ENCODE assay signal across 17 cellular contexts in the genomic region with DNA sequence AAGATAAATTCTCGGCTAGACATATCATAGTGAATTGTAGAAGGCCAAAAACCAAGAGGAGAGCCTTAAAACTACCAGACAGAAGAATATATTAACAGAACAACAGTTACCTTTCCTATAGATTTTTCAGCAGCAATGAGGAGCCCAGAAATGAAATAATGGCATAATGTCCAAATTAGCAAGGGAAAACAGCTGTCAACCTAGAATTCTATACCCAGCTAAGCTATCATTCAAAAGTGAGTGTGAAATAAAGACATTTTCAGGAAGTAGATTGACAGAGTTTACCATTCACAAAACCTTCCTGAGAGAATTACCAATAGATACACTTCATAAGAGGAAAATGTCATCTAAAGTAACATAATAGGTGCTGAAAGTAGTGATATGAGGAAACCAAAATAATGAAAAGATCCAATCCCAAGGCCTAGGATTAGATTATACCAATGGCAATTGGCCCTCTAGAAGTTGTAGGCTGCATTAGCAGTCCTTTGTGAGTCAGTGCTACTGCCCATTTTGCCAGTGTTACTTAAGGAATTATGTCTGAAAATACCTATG. TPM values are rescaled to one million over a fixed set of nuclear protein-coding genes. Genes with fewer than 3 reads are reported as not detected.
DNase-seq lines count a peak whose midpoint lies in the region; ATAC-seq, FAIRE-seq and TF ChIP-seq lines count a peak whose summit lies in the region.
"Had no signal": no experiment of that assay in that cellular context is flagged by ENCODE, and none has a peak within 500 bp of the region (broad histone marks: within the 10 kb centered on the region; RNA-seq: fewer than 3 reads in every experiment).

No MANE protein-coding gene starts in this region.

- no peak for TF ChIP-seq EP300 in A549 (IDR thresholded peaks at IDR 0.05)

- intact Hi-C loops in gastrocnemius medialis (cut with DNase I; ENCODE audit: low total_unique reads) (no loop called here), vagina (cut with DNase I) (no loop called here)

- POLR2A ChIA-PET in A549 (lab: Yijun Ruan, JAX): no interaction called here
- POLR2A ChIA-PET in HEK293 (lab: Yijun Ruan, JAX): no interaction called here

- DNase-seq in A549 (ENCODE audit: low read depth in 1 of 2, low spot score in 1 of 2): no peak
- no peak for DNase-seq in gastrocnemius medialis
- no peak for DNase-seq in vagina (ENCODE audit: extremely low spot score in 2 of 2)
- DNase-seq: ACHN; BE2C; C1 segment of cervical spinal cord; CD4-positive, CD25-positive, alpha-beta regulatory T cell; CD8-positive, alpha-beta memory T cell; COR-L47; DMS79 treated with DMSO at 0.1 percent for 48 hours; GF-D8; GOT3; H7 had no signal

- H3K4me1 ChIP-seq in A549 (no peaks in the 10 kb centered on the region), HEK293 (ENCODE audit: control insufficient read depth, insufficient read depth, low read length) (no peaks in the 10 kb centered on the region), gastrocnemius medialis (peaks cover 17 to 36% of the 10 kb centered on the region in 2 donors), vagina (no peaks in the 10 kb centered on the region)
- H3K4me1 ChIP-seq: BE2C had no signal

- H3K4me3 ChIP-seq in A549: no peak overlapping the region
- no peak overlapping the region for H3K4me3 ChIP-seq in HEK293 (ENCODE audit: low read depth, low read length)
- no peak overlapping the region for H3K4me3 ChIP-seq in gastrocnemius medialis
- no peak overlapping the region for H3K4me3 ChIP-seq in vagina

- no peak overlapping the region for H3K27ac ChIP-seq in A549
- H3K27ac ChIP-seq in HEK293 (ENCODE audit: extremely low read depth, low read depth, low read length): no peak overlapping the region
- peak overlapping the region in 3 of 4 donors; percentile 44 to 76 (median 49) for H3K27ac ChIP-seq in gastrocnemius medialis
- H3K27ac ChIP-seq in vagina: no peak overlapping the region

- FAIRE-seq in A549 (lab: Jason Lieb, UNC) (no peak), TTC549 (lab: Jason Lieb, UNC) (peak; percentile 32)

- in situ Hi-C loops in gastrocnemius medialis (cut with MboI; ENCODE audit: low sequenced_read_pairs in 4 of 4): no loop called here

- TF ChIP-seq CTCF in A549 (IDR thresholded peaks at IDR 0.05) (no peak), HEK293 (tag by site-specific recombination; IDR thresholded peaks at IDR 0.05) (no peak), gastrocnemius medialis (IDR thresholded peaks at IDR 0.05 in 4 of 5, conservative IDR thresholded peaks at IDR 0.05 in 1 of 5) (no peak), vagina (IDR thresholded peaks at IDR 0.05) (no peak)

- 79% methylated on average over 1 of the region's 1 CpG for WGBS in A549 (ENCODE audit: missing lambda C conversion rate)

- H3K9me3 ChIP-seq in A549: peaks cover 76% of the 10 kb centered on the region
- no peaks in the 10 kb centered on the region for H3K9me3 ChIP-seq in HEK293 (ENCODE audit: control insufficient read depth, insufficient read depth, low read depth, low read length)
- no peaks in the 10 kb centered on the region for H3K9me3 ChIP-seq in gastrocnemius medialis
- peaks cover 16% of the 10 kb centered on the region for H3K9me3 ChIP-seq in vagina
- H3K9me3 ChIP-seq: BE2C had no signal

- H3K36me3 ChIP-seq in HEK293 (ENCODE audit: control insufficient read depth in 2 of 2, insufficient read depth in 1 of 2, low read length in 2 of 2) (peaks cover 8 to 46% of the 10 kb centered on the region in 2 experiments), gastrocnemius medialis (peaks cover 11 to 99% of the 10 kb centered on the region in 2 donors), vagina (peaks cover 5 to 58% of the 10 kb centered on the region in 2 donors)

- CTCF ChIA-PET in A549 (lab: Yijun Ruan, JAX) (interaction anchor here (1.1 kb wide), 1 partner anchor 28 kb away, joined by 3 read pairs; no protein-coding TSS in a partner anchor), HEK293 (lab: Yijun Ruan, JAX) (interaction anchor here (1.1 kb wide), 1 partner anchor 10 kb away, joined by 3 read pairs; no protein-coding TSS in a partner anchor)

- TF ChIP-seq POLR2A in A549 (IDR thresholded peaks at IDR 0.05; ENCODE audit: low read length) (no peak), gastrocnemius medialis (IDR thresholded peaks at IDR 0.05) (no peak), vagina (IDR thresholded peaks at IDR 0.05) (no peak)

- H3K4me2 ChIP-seq in A549: no peak overlapping the region

- ATAC-seq in A549: no peak
- ATAC-seq in gastrocnemius medialis: no peak
- no peak for ATAC-seq in HG02763 (IDR thresholded peaks at IDR 0.05; ENCODE audit: unreplicated experiment)
- ATAC-seq: HCT116 had no signal

- H3K27me3 ChIP-seq in gastrocnemius medialis: no peaks in the 10 kb centered on the region
- no peaks in the 10 kb centered on the region for H3K27me3 ChIP-seq in vagina
- H3K27me3 ChIP-seq: BE2C had no signal

- TF ChIP-seq RAD21 in A549 (conservative IDR thresholded peaks at IDR 0.05 in 1 of 2, IDR thresholded peaks at IDR 0.05 in 1 of 2): no peak

TF ChIP-seq in A549, 52 proteins besides CTCF, POLR2A, EP300 and RAD21:
- TF ChIP-seq KDM1A (IDR thresholded peaks at IDR 0.05; ENCODE audit: low read depth): peak; percentile 71; the same call in 1 of the 2 replicates
- TF ChIP-seq TP53 (CRISPR knock-in tag; IDR thresholded peaks at IDR 0.05): no peak

TF ChIP-seq in HEK293, 187 proteins besides CTCF, POLR2A, EP300 and RAD21 (continues in another document):
- no peak for TF ChIP-seq ZNF157 (tag by site-specific recombination; IDR thresholded peaks at IDR 0.05)
- no peak for TF ChIP-seq ZFP3 (tag by site-specific recombination; IDR thresholded peaks at IDR 0.05; ENCODE audit: low read depth)
- no peak for TF ChIP-seq ZNF18 (tag by site-specific recombination; IDR thresholded peaks at IDR 0.05)
- 0 out of 2 replicates have a peak, but pooled peaks have one; percentile 23 for TF ChIP-seq ZNF558 (tag by site-specific recombination; IDR thresholded peaks at IDR 0.05)
- no peak for TF ChIP-seq PRDM6 (tag by site-specific recombination; IDR thresholded peaks at IDR 0.05)
- TF ChIP-seq, protein P1, sequence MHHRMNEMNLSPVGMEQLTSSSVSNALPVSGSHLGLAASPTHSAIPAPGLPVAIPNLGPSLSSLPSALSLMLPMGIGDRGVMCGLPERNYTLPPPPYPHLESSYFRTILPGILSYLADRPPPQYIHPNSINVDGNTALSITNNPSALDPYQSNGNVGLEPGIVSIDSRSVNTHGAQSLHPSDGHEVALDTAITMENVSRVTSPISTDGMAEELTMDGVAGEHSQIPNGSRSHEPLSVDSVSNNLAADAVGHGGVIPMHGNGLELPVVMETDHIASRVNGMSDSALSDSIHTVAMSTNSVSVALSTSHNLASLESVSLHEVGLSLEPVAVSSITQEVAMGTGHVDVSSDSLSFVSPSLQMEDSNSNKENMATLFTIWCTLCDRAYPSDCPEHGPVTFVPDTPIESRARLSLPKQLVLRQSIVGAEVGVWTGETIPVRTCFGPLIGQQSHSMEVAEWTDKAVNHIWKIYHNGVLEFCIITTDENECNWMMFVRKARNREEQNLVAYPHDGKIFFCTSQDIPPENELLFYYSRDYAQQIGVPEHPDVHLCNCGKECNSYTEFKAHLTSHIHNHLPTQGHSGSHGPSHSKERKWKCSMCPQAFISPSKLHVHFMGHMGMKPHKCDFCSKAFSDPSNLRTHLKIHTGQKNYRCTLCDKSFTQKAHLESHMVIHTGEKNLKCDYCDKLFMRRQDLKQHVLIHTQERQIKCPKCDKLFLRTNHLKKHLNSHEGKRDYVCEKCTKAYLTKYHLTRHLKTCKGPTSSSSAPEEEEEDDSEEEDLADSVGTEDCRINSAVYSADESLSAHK (tag by site-specific recombination; IDR thresholded peaks at IDR 0.05): no peak
- TF ChIP-seq ZNF561 (tag by site-specific recombination; IDR thresholded peaks at IDR 0.05; ENCODE audit: borderline replicate concordance): no peak
- TF ChIP-seq ZNF510 (tag by site-specific recombination; IDR thresholded peaks at IDR 0.05; ENCODE audit: insufficient replicate concordance): peak; percentile 99
- peak; percentile 51; the same call in 1 of the 2 replicates for TF ChIP-seq TRIM28 (IDR thresholded peaks at IDR 0.05; ENCODE audit: borderline replicate concordance, low read length)
- TF ChIP-seq ZNF16 (tag by site-specific recombination; IDR thresholded peaks at IDR 0.05; ENCODE audit: low read depth): no peak
- TF ChIP-seq ZXDB (tag by site-specific recombination; IDR thresholded peaks at IDR 0.05): no peak
- no peak for TF ChIP-seq KLF9 (tag by site-specific recombination; IDR thresholded peaks at IDR 0.05; ENCODE audit: low read depth)

RNA-seq across cellular contexts. Expression of gene OBSCN, which starts 34.5 kb away (rescaled TPM):
- 3.1 and 5.7 TPM in 2 replicates for polyA plus RNA-seq in A549 (2011; rRNA removed)
- 4.9 and 6.5 TPM in 2 replicates for polyA plus RNA-seq in A549 (2012; cell fraction: cytosol; rRNA removed)
- 42.9 and 51.7 TPM in 2 replicates for polyA plus RNA-seq in A549 (2012; cell fraction: nucleus; rRNA removed)
- polyA plus RNA-seq in A549 (2017; fragmentation: RNase III; extraction: RNeasy Plus Mini Kit Qiagen cat#74134 plus additional on column Dnase treatment): 5.7 to 6.8 TPM (median 6.5 TPM) in 3 replicates
- polyA minus RNA-seq in A549 (2011; rRNA and poly(A)+ RNA removed): 9.9 and 13.6 TPM in 2 replicates
- total RNA-seq in gastrocnemius medialis: 1,000 to 10,000 TPM in 2 of 4 donors, 100 to 1,000 TPM in 2; 798 to 1,571 (median 1,162) TPM
- total RNA-seq in vagina: 35.8 TPM

Comparison
In these comparisons a context has a peak if more than half of its experiments do, and no peak if none do; other contexts are left out.
1. H3K27ac ChIP-seq: peak in gastrocnemius medialis (3 of 4); none in A549 (0 of 2), HEK293 (single experiment) and vagina (single experiment).
2. RNA of gene OBSCN, which starts 34.5 kb away (total RNA-seq): 798 to 1,571 TPM in gastrocnemius medialis; 35.8 TPM in vagina (single experiment); every median in the first group is over 10 times any median in the second.